In the genomic region with DNA sequence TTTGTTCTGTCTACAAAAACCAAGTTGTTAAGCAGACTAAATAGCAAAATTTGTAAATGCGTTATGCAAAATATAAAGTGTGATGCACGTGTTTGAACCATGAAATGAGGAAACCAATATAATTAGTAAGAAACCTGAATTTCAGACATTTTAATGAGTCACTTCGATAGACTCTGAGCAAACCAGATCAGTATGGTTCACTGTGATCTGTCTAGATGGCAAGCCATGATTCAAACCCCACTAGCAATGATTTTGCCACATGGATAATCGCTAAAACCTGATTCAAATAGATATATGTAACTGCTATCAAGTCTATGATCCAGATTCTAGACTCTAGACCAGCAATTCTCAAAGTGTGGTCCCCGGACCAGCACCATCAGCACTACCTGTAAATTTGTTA, we compare ENCODE assay signal across 27 cellular contexts. TPM values are rescaled to one million over a fixed set of nuclear protein-coding genes. Genes with fewer than 3 reads are reported as not detected.
DNase-seq lines count a peak whose midpoint lies in the region; ATAC-seq and TF ChIP-seq lines count a peak whose summit lies in the region.
"Had no signal": no experiment of that assay in that cellular context is flagged by ENCODE, and none has a peak within 500 bp of the region (broad histone marks: within the 10 kb centered on the region; RNA-seq: fewer than 3 reads in every experiment).

No MANE protein-coding gene starts in this region.

- H3K4me3 Mint-ChIP-seq in activated naive CD4-positive, alpha-beta T cell treated with anti-CD3 and anti-CD28 coated beads, Interleukin-2, amount 10 ng/mL, durations not matched to agents 7 days and 5 days = no peak overlapping the region
- H3K4me3 Mint-ChIP-seq in activated CD4-positive, alpha-beta memory T cell treated with anti-CD3 and anti-CD28 coated beads, Interleukin-2, amount 10 ng/mL, durations not matched to agents 7 days and 5 days = no peak overlapping the region
- no peak overlapping the region for H3K4me3 Mint-ChIP-seq in central memory CD8-positive, alpha-beta T cell
- H3K4me3 Mint-ChIP-seq: CD14-positive monocyte, endodermal cell, naive B cell had no signal

- ATAC-seq in central memory CD8-positive, alpha-beta T cell (replicated peaks; ENCODE audit: extremely low read depth, poor library complexity, severe bottlenecking) = no peak
- ATAC-seq in GM21381 (IDR thresholded peaks at IDR 0.05; ENCODE audit: unreplicated experiment) = no peak

- WGBS in thymus = 97% methylated on average over 5 of the region's 5 CpGs
- WGBS in spleen, 5 donors = 82 to 88% (median 86%) methylated on average over 5 of the region's 5 CpGs

- peaks cover 91% of the 10 kb centered on the region for H3K36me3 Mint-ChIP-seq in activated naive CD4-positive, alpha-beta T cell treated with anti-CD3 and anti-CD28 coated beads, Interleukin-2, amount 10 ng/mL, durations not matched to agents 7 days and 5 days
- H3K36me3 Mint-ChIP-seq in activated CD4-positive, alpha-beta memory T cell treated with anti-CD3 and anti-CD28 coated beads, Interleukin-2, amount 10 ng/mL, durations not matched to agents 7 days and 5 days (ENCODE audit: low read depth) = peaks cover 96% of the 10 kb centered on the region
- H3K36me3 Mint-ChIP-seq in central memory CD8-positive, alpha-beta T cell (ENCODE audit: insufficient read depth) = peaks cover 95% of the 10 kb centered on the region

- H3K4me1 ChIP-seq in thymus (ENCODE audit: control insufficient read depth, insufficient read depth, low read length) (peaks cover 4% of the 10 kb centered on the region), spleen (peaks cover 0 to 97% (median 55%) of the 10 kb centered on the region in 6 donors)
- H3K4me1 ChIP-seq: breast epithelium, parathyroid adenoma, right atrium auricular region had no signal

- no peak for DNase-seq in activated naive CD4-positive, alpha-beta T cell treated with anti-CD3 and anti-CD28 coated beads, Interleukin-2, amount 10 ng/mL, durations not matched to agents 7 days and 5 days
- DNase-seq in activated naive CD4-positive, alpha-beta T cell (lab: John Stamatoyannopoulos, UW) = no peak
- no peak for DNase-seq in activated CD4-positive, alpha-beta memory T cell treated with anti-CD3 and anti-CD28 coated beads, Interleukin-2, amount 10 ng/mL, durations not matched to agents 7 days and 5 days
- no peak for DNase-seq in central memory CD8-positive, alpha-beta T cell (ENCODE audit: low spot score in 2 of 2)
- DNase-seq in spleen = no peak
- DNase-seq in GM10248 (ENCODE audit: extremely low spot score) = no peak
- DNase-seq: amygdala; DMS153; endodermal cell; foreskin melanocyte; naive B cell; NCI-H1048; NCI-H187; NCI-H524 treated with DMSO at 0.1 percent for 48 hours; SHP77 treated with DMSO at 0.1 percent for 48 hours; stimulated activated CD4-positive, alpha-beta T cell treated with anti-CD3 and anti-CD28 coated beads, Interleukin-4, amount 100 ng/mL, for 4 hours; stimulated activated naive CD4-positive, alpha-beta T cell treated with Interleukin-2 at 50 U/mL for 16 hours had no signal

- H3K4me1 Mint-ChIP-seq in activated naive CD4-positive, alpha-beta T cell treated with anti-CD3 and anti-CD28 coated beads, Interleukin-2, amount 10 ng/mL, durations not matched to agents 7 days and 5 days = peaks cover 94% of the 10 kb centered on the region
- H3K4me1 Mint-ChIP-seq in activated CD4-positive, alpha-beta memory T cell treated with anti-CD3 and anti-CD28 coated beads, Interleukin-2, amount 10 ng/mL, durations not matched to agents 7 days and 5 days = peaks cover 94% of the 10 kb centered on the region
- peaks cover 79% of the 10 kb centered on the region for H3K4me1 Mint-ChIP-seq in central memory CD8-positive, alpha-beta T cell

- peak overlapping the region; percentile 87 for H3K27ac Mint-ChIP-seq in activated naive CD4-positive, alpha-beta T cell treated with anti-CD3 and anti-CD28 coated beads, Interleukin-2, amount 10 ng/mL, durations not matched to agents 7 days and 5 days
- peak overlapping the region; percentile 70 for H3K27ac Mint-ChIP-seq in activated CD4-positive, alpha-beta memory T cell treated with anti-CD3 and anti-CD28 coated beads, Interleukin-2, amount 10 ng/mL, durations not matched to agents 7 days and 5 days
- H3K27ac Mint-ChIP-seq in central memory CD8-positive, alpha-beta T cell (ENCODE audit: low read depth) = peak overlapping the region; percentile 42
- H3K27ac Mint-ChIP-seq: endodermal cell had no signal

- peaks cover 14% of the 10 kb centered on the region for H3K9me3 Mint-ChIP-seq in activated naive CD4-positive, alpha-beta T cell treated with anti-CD3 and anti-CD28 coated beads, Interleukin-2, amount 10 ng/mL, durations not matched to agents 7 days and 5 days
- peaks cover 8% of the 10 kb centered on the region for H3K9me3 Mint-ChIP-seq in activated CD4-positive, alpha-beta memory T cell treated with anti-CD3 and anti-CD28 coated beads, Interleukin-2, amount 10 ng/mL, durations not matched to agents 7 days and 5 days
- H3K9me3 Mint-ChIP-seq in central memory CD8-positive, alpha-beta T cell = no peaks in the 10 kb centered on the region

- H3K9me3 ChIP-seq in thymus (ENCODE audit: control insufficient read depth) (peaks cover 6% of the 10 kb centered on the region), spleen (peaks cover 0 to 16% (median 8%) of the 10 kb centered on the region in 8 donors)
- H3K9me3 ChIP-seq: breast epithelium, esophagus muscularis mucosa, right atrium auricular region, tibial nerve had no signal

- no peak for TF ChIP-seq POLR2A in spleen (IDR thresholded peaks at IDR 0.05)

- intact Hi-C loops in spleen (cut with DNase I; ENCODE audit: low total_unique reads) = no loop called here

- CTCF ChIA-PET in activated naive CD4-positive, alpha-beta T cell treated with anti-CD3 and anti-CD28 coated beads, Interleukin-2, amount 10 ng/mL, durations not matched to agents 7 days and 5 days (lab: Charles Lee) = interaction anchor here (0.8 to 3.1 kb wide), 3 partner anchors 9 to 181 kb away, joined by 3 to 14 read pairs (median 4); no protein-coding TSS in a partner anchor
- CTCF ChIA-PET in activated CD4-positive, alpha-beta memory T cell treated with anti-CD3 and anti-CD28 coated beads, Interleukin-2, amount 10 ng/mL, durations not matched to agents 7 days and 5 days (lab: Charles Lee) = interaction anchor here (0.9 to 2.4 kb wide), 3 partner anchors 8 to 11 kb away, joined by 3 to 12 read pairs (median 4); no protein-coding TSS in a partner anchor
- CTCF ChIA-PET in GM10248 (lab: Yijun Ruan, JAX) = interaction anchor here (0.8 to 7.1 kb wide), 4 partner anchors 9 to 198 kb away, joined by 3 to 70 read pairs (median 4); no protein-coding TSS in a partner anchor

- peaks cover 70% of the 10 kb centered on the region for H3K36me3 ChIP-seq in thymus (ENCODE audit: control insufficient read depth, insufficient read depth)
- H3K36me3 ChIP-seq in spleen = peaks cover 0 to 100% (median 94%) of the 10 kb centered on the region in 6 donors

- H3K27me3 Mint-ChIP-seq in activated naive CD4-positive, alpha-beta T cell treated with anti-CD3 and anti-CD28 coated beads, Interleukin-2, amount 10 ng/mL, durations not matched to agents 7 days and 5 days = no peaks in the 10 kb centered on the region
- H3K27me3 Mint-ChIP-seq in activated CD4-positive, alpha-beta memory T cell treated with anti-CD3 and anti-CD28 coated beads, Interleukin-2, amount 10 ng/mL, durations not matched to agents 7 days and 5 days = no peaks in the 10 kb centered on the region
- H3K27me3 Mint-ChIP-seq in central memory CD8-positive, alpha-beta T cell = no peaks in the 10 kb centered on the region
- H3K27me3 Mint-ChIP-seq: naive B cell had no signal

- H3K4me3 ChIP-seq in thymus (ENCODE audit: low read length) (no peak overlapping the region), spleen (no peak overlapping the region)
- H3K4me3 ChIP-seq: breast epithelium, esophagus muscularis mucosa, hepatocyte, right atrium auricular region, tibial nerve had no signal

- H3K27ac ChIP-seq in thymus (ENCODE audit: low read depth) (peak overlapping the region; percentile 5), spleen (peak overlapping the region in 3 of 8 donors; percentile 1 to 41 (median 31))
- H3K27ac ChIP-seq: breast epithelium, esophagus muscularis mucosa, hepatocyte, HL-60, parathyroid adenoma, right atrium auricular region, tibial nerve had no signal

- no peaks in the 10 kb centered on the region for H3K27me3 ChIP-seq in thymus (ENCODE audit: control insufficient read depth, insufficient read depth)
- H3K27me3 ChIP-seq in spleen (replicated peaks in 1 of 7) = no peaks in the 10 kb centered on the region
- H3K27me3 ChIP-seq: breast epithelium, esophagus muscularis mucosa, hepatocyte, right atrium auricular region, tibial nerve had no signal

- POLR2A ChIA-PET in activated CD4-positive, alpha-beta memory T cell treated with anti-CD3 and anti-CD28 coated beads, Interleukin-2, amount 10 ng/mL, durations not matched to agents 7 days and 5 days (lab: Charles Lee) = interaction anchor here (0.7 to 5.1 kb wide), 7 partner anchors 8 to 39 kb away, joined by 3 to 42 read pairs (median 4); no protein-coding TSS in a partner anchor
- POLR2A ChIA-PET in GM10248 (lab: Yijun Ruan, JAX) = no interaction called here

- TF ChIP-seq CTCF in spleen (IDR thresholded peaks at IDR 0.05 in 8 of 11, conservative IDR thresholded peaks at IDR 0.05 in 3 of 11) (no peak), GM10248 (IDR thresholded peaks at IDR 0.05; ENCODE audit: control extremely low read depth, extremely low read depth, low read depth, missing control alignments) (no peak)

RNA-seq across cellular contexts. Expression of gene ZC3HAV1, which starts 24.8 kb away (rescaled TPM):
- total RNA-seq in activated CD4-positive, alpha-beta memory T cell treated with anti-CD3 and anti-CD28 coated beads, Interleukin-2, amount 10 ng/mL, durations not matched to agents 7 days and 5 days = 100 to 1,000 TPM; 129 to 133 TPM
- 26.5 TPM for polyA plus RNA-seq in thymus
- total RNA-seq in spleen = 10 to 100 TPM; 53.4 to 82.4 (median 68.3) TPM
- polyA plus RNA-seq in spleen = 10 to 100 TPM; 12.7 to 19.0 (median 13.0) TPM

RNA-seq across cellular contexts. Expression of gene ZC3HAV1L, which starts 48.9 kb away (rescaled TPM):
- 10 to 100 TPM; 16.7 to 17.8 TPM for total RNA-seq in activated CD4-positive, alpha-beta memory T cell treated with anti-CD3 and anti-CD28 coated beads, Interleukin-2, amount 10 ng/mL, durations not matched to agents 7 days and 5 days
- 0.50 TPM for polyA plus RNA-seq in thymus
- total RNA-seq in spleen = 10 to 100 TPM; 11.1 to 27.7 (median 12.9) TPM
- polyA plus RNA-seq in spleen = under 1 TPM; 0.08 to 0.93 (median 0.15) TPM
